ENCODE assay signal across 18 cellular contexts in genomic region chr13:33321686-33322473, GRCh38. TPM values are rescaled to one million over a fixed set of nuclear protein-coding genes. Genes with fewer than 3 reads are reported as not detected.
A peak's percentile ranks its signal among the peaks of the same experiment; 100 is the strongest.
DNase-seq lines count a peak whose midpoint lies in the region; ATAC-seq and TF ChIP-seq lines count a peak whose summit lies in the region.
"Had no signal": no experiment of that assay in that cellular context is flagged by ENCODE, and none has a peak within 500 bp of the region (broad histone marks: within the 10 kb centered on the region; RNA-seq: fewer than 3 reads in every experiment).

No MANE protein-coding gene starts in this region.

- peak overlapping the region in 1 of 2 donors; percentile 36 for H3K27ac ChIP-seq in ovary
- H3K27ac ChIP-seq in uterus = peak overlapping the region; percentile 78 to 90

- 17 to 22% (median 22%) methylated on average over 11 of the region's 11 CpGs for WGBS in ovary, 3 donors

- no peaks in the 10 kb centered on the region for H3K36me3 ChIP-seq in ovary
- H3K36me3 ChIP-seq in uterus = no peaks in the 10 kb centered on the region

- no peak for TF ChIP-seq EP300 in ovary (IDR thresholded peaks at IDR 0.05)

- ATAC-seq in Right ventricle myocardium superior (ENCODE audit: poor library complexity) = peak; percentile 48
- ATAC-seq: stimulated activated effector memory CD8-positive, alpha-beta T cell treated with anti-CD3 and anti-CD28 coated beads, Interleukin-12 subunit alpha, Interleukin-12 subunit beta, amount 100 ng/mL, for 72 hours had no signal

- TF ChIP-seq POLR2A in ovary (IDR thresholded peaks at IDR 0.05) (no peak), uterus (IDR thresholded peaks at IDR 0.05) (no peak)

- H3K27me3 ChIP-seq in ovary = no peaks in the 10 kb centered on the region
- no peaks in the 10 kb centered on the region for H3K27me3 ChIP-seq in uterus

- TF ChIP-seq CTCF in fibroblast of the aortic adventitia (IDR thresholded peaks at IDR 0.05; ENCODE audit: insufficient read depth, low read length) (no peak), ovary (IDR thresholded peaks at IDR 0.05) (no peak), uterus (IDR thresholded peaks at IDR 0.05) (peak in 1 of 4 experiments; percentile 5)

- intact Hi-C loops in Right ventricle myocardium superior (cut with DNase I) = no loop called here
- intact Hi-C loops in cardiac septum (cut with DNase I) = no loop called here
- intact Hi-C loops in ovary (cut with DNase I) = loop anchor here in 1 of 4 donors (1.0 kb wide), 1 partner anchor 61 kb away; no protein-coding TSS in a partner anchor
- intact Hi-C loops in uterus (cut with DNase I; ENCODE audit: low total_unique reads) = no loop called here

- no peaks in the 10 kb centered on the region for H3K9me3 ChIP-seq in ovary
- H3K9me3 ChIP-seq in uterus = no peaks in the 10 kb centered on the region

- peak overlapping the region; percentile 58 for H3K4me3 ChIP-seq in fibroblast of the aortic adventitia (ENCODE audit: low read depth, low read length)
- peak overlapping the region; percentile 15 for H3K4me3 ChIP-seq in ovary
- H3K4me3 ChIP-seq in uterus = peak overlapping the region in 1 of 2 donors; percentile 20

- H3K4me1 ChIP-seq in ovary (ENCODE audit: insufficient read depth) = peaks cover 2% of the 10 kb centered on the region
- peaks cover 0 to 5% of the 10 kb centered on the region in 2 donors for H3K4me1 ChIP-seq in uterus

- DNase-seq in Right ventricle myocardium superior (no peak), cardiac septum (ENCODE audit: low spot score) (no peak), fibroblast of the aortic adventitia (ENCODE audit: low read depth) (peak; percentile 56), ovary (no peak), uterus (no peak), NCI-H446 (lab: John Stamatoyannopoulos, UW) (no peak), NCI-H2107 (lab: John Stamatoyannopoulos, UW) (no peak), NCI-H1436 (lab: John Stamatoyannopoulos, UW) (no peak)
- DNase-seq: activated CD4-positive, alpha-beta T cell treated with anti-CD3 and anti-CD28 coated beads for 4 hours; activated naive CD8-positive, alpha-beta T cell treated with anti-CD3 and anti-CD28 coated beads for 36 hours; activated T-cell treated with anti-CD3 and anti-CD28 coated beads, Interleukin-2, amount 50 U/mL, for 24 hours; cortex of kidney; immature natural killer cell; KG1; NCI-H146; NCI-H510A treated with DMSO at 0.1 percent for 48 hours; stimulated activated CD4-positive, alpha-beta T cell treated with anti-CD3 and anti-CD28 coated beads, Interleukin-4, amount 100 ng/mL, for 4 hours had no signal

RNA-seq across cellular contexts. Expression of gene STARD13, which starts 36.3 kb away (rescaled TPM):
- total RNA-seq in Right ventricle myocardium superior = 36.4 TPM
- 26.9 TPM for total RNA-seq in cardiac septum
- 7.8 and 11.0 TPM in 2 replicates for total RNA-seq in fibroblast of the aortic adventitia (ENCODE audit: low replicate concordance)
- total RNA-seq in ovary = 10 to 100 TPM in 6 of 7 donors, 1 to 10 TPM in 1; 8.1 to 31.5 (median 14.0) TPM
- 10 to 100 TPM in 1 of 2 donors, 1 to 10 TPM in 1; 7.2 to 17.1 TPM for polyA plus RNA-seq in ovary
- 10 to 100 TPM; 36.8 to 65.6 (median 46.0) TPM for total RNA-seq in uterus
- polyA plus RNA-seq: immature natural killer cell had no signal
